Comparison of ENCODE assay signal across 1 cellular context in genomic region chr12:10247659-10248058, GRCh38.
TF ChIP-seq lines count a peak whose summit lies in the region.

No MANE protein-coding gene starts in this region.

TF ChIP-seq in SK-N-SH, 30 proteins besides CTCF, POLR2A, EP300 and RAD21 (continued from another document):
- TF ChIP-seq MAX (IDR thresholded peaks at IDR 0.05; ENCODE audit: low read depth) (no peak), ELF1 (IDR thresholded peaks at IDR 0.05) (no peak), USF2 (IDR thresholded peaks at IDR 0.05; ENCODE audit: borderline replicate concordance, low read depth, low read length) (no peak), USF1 (IDR thresholded peaks at IDR 0.05; ENCODE audit: borderline replicate concordance, low read depth) (no peak), TEAD4 (IDR thresholded peaks at IDR 0.05; ENCODE audit: borderline replicate concordance, insufficient read depth) (no peak), TCF12 (IDR thresholded peaks at IDR 0.05) (no peak), MEF2A (IDR thresholded peaks at IDR 0.05; ENCODE audit: borderline replicate concordance, low read depth) (no peak), FOXM1 (IDR thresholded peaks at IDR 0.05; ENCODE audit: low read depth) (no peak)
